11 cellular contexts compared by ENCODE assay signal in the genomic region with DNA sequence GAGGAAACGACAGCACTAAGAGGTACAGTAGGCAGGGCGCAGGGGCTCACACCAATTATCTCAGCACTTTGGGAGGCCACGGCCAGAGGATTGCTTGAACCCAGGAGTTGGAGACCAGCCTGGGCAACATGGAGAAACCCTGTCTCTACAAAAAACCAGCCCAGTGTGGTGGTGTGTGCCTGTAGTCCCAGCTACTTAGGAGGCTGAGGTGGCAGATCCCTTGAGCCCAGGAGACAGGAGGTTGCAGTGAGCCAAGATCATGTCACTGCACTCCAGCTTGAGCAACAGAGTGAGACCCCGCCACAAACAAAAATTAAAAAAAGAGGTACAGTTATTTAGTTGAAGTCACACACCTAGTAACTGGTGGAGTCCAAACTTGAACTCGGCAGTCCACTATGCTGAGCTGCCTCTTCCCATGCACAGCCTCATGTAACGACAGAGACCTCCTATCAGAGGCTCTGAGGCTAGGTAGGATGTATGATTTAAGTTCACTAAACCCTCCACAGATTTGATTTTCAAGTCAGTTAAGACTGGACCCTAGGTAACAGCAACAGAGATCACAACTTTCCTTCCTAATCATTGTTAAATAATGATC. TPM values are rescaled to one million over a fixed set of nuclear protein-coding genes. Genes with fewer than 3 reads are reported as not detected.
A peak's percentile ranks its signal among the peaks of the same experiment; 100 is the strongest.
DNase-seq lines count a peak whose midpoint lies in the region; ATAC-seq, FAIRE-seq and TF ChIP-seq lines count a peak whose summit lies in the region.
"Had no signal": no experiment of that assay in that cellular context is flagged by ENCODE, and none has a peak within 500 bp of the region (broad histone marks: within the 10 kb centered on the region; RNA-seq: fewer than 3 reads in every experiment).

No MANE protein-coding gene starts in this region.

- H3K27ac Mint-ChIP-seq in activated naive CD8-positive, alpha-beta T cell treated with anti-CD3 and anti-CD28 coated beads for 36 hours: peak overlapping the region; percentile 83

- TF ChIP-seq CTCF in HL-60 (IDR thresholded peaks at IDR 0.05; ENCODE audit: insufficient read depth, low read length) (no peak), spleen (IDR thresholded peaks at IDR 0.05 in 8 of 11, conservative IDR thresholded peaks at IDR 0.05 in 3 of 11) (no peak)

- TF ChIP-seq POLR2A in GM18505 (IDR thresholded peaks at IDR 0.05; ENCODE audit: borderline replicate concordance, extremely low read depth, insufficient read depth, insufficient read length) (peak; percentile 21), spleen (IDR thresholded peaks at IDR 0.05) (no peak)

- H3K4me3 Mint-ChIP-seq in activated naive CD8-positive, alpha-beta T cell treated with anti-CD3 and anti-CD28 coated beads for 36 hours: peak overlapping the region; percentile 74
- H3K4me3 Mint-ChIP-seq: neural crest cell had no signal

- no peak for FAIRE-seq in frontal cortex (lab: Jason Lieb, UNC)
- FAIRE-seq: HepG2, keratinocyte had no signal

- 59 to 68% (median 66%) methylated on average over 6 of the region's 6 CpGs for WGBS in spleen, 5 donors

- intact Hi-C loops in spleen (cut with DNase I; ENCODE audit: low total_unique reads): loop anchor here (10.0 kb wide), 1 partner anchor 112 kb away; no protein-coding TSS in a partner anchor

- H3K9me3 ChIP-seq in spleen: no peaks in the 10 kb centered on the region

- no peak for ATAC-seq in GM18505 (IDR thresholded peaks at IDR 0.05; ENCODE audit: unreplicated experiment)
- ATAC-seq: HepG2 had no signal

- H3K36me3 Mint-ChIP-seq in activated naive CD8-positive, alpha-beta T cell treated with anti-CD3 and anti-CD28 coated beads for 36 hours: peaks cover 69% of the 10 kb centered on the region

- H3K4me1 ChIP-seq in spleen: peaks cover 22 to 100% (median 88%) of the 10 kb centered on the region in 6 donors

- no peaks in the 10 kb centered on the region for H3K27me3 Mint-ChIP-seq in activated naive CD8-positive, alpha-beta T cell treated with anti-CD3 and anti-CD28 coated beads for 36 hours

- H3K9me3 Mint-ChIP-seq in activated naive CD8-positive, alpha-beta T cell treated with anti-CD3 and anti-CD28 coated beads for 36 hours: no peaks in the 10 kb centered on the region
- H3K9me3 Mint-ChIP-seq: neural crest cell had no signal

- DNase-seq in HL-60 (ENCODE audit: low read depth in 1 of 2, low spot score in 1 of 2): peak in 1 of 2 experiments; percentile 10
- no peak for DNase-seq in activated naive CD8-positive, alpha-beta T cell treated with anti-CD3 and anti-CD28 coated beads for 36 hours
- no peak for DNase-seq in spleen
- DNase-seq in NOMO-1 treated with DMSO at 0.1 percent for 48 hours (lab: John Stamatoyannopoulos, UW; ENCODE audit: unreplicated experiment): no peak
- no peak for DNase-seq in frontal cortex (ENCODE audit: low spot score in 2 of 2)
- DNase-seq in NCI-H510A (lab: John Stamatoyannopoulos, UW): no peak
- DNase-seq: NCI-H2107 had no signal

- peak overlapping the region; percentile 90 for H3K27ac ChIP-seq in HL-60 (replicated peaks)
- peak overlapping the region; percentile 4 to 100 (median 98) for H3K27ac ChIP-seq in spleen

- H3K36me3 ChIP-seq in spleen: peaks cover 0 to 67% (median 6%) of the 10 kb centered on the region in 6 donors

- H3K4me3 ChIP-seq in HL-60 (replicated peaks; ENCODE audit: insufficient read depth, low read length) (no peak overlapping the region), spleen (peak overlapping the region in 3 of 8 donors; percentile 7 to 93 (median 15))

- H3K27me3 ChIP-seq in HL-60 (ENCODE audit: insufficient read depth, poor library complexity, severe bottlenecking) (no peaks in the 10 kb centered on the region), spleen (replicated peaks in 1 of 7) (no peaks in the 10 kb centered on the region)

- H3K4me1 Mint-ChIP-seq in activated naive CD8-positive, alpha-beta T cell treated with anti-CD3 and anti-CD28 coated beads for 36 hours: peaks cover 66% of the 10 kb centered on the region

RNA-seq across cellular contexts. Expression of a gene that starts 8.7 kb away (rescaled TPM):
- total RNA-seq in activated naive CD8-positive, alpha-beta T cell treated with anti-CD3 and anti-CD28 coated beads for 36 hours: 100 to 1,000 TPM; 151 to 157 TPM
- 100 to 1,000 TPM; 171 to 248 (median 196) TPM for total RNA-seq in spleen
- 10 to 100 TPM; 48.7 to 56.3 (median 51.9) TPM for polyA plus RNA-seq in spleen
- 6.1 TPM for total RNA-seq in frontal cortex

Comparison
In these comparisons a context has a peak if more than half of its experiments do, and no peak if none do; other contexts are left out.
1. RNA of a gene that starts 8.7 kb away (total RNA-seq): 171 to 248 TPM in spleen and 151 to 157 TPM in activated naive CD8-positive, alpha-beta T cell treated with anti-CD3 and anti-CD28 coated beads for 36 hours; 6.1 TPM in frontal cortex (single experiment); every median in the first group is over 10 times any median in the second.